22 cellular contexts compared by ENCODE assay signal in the genomic region with DNA sequence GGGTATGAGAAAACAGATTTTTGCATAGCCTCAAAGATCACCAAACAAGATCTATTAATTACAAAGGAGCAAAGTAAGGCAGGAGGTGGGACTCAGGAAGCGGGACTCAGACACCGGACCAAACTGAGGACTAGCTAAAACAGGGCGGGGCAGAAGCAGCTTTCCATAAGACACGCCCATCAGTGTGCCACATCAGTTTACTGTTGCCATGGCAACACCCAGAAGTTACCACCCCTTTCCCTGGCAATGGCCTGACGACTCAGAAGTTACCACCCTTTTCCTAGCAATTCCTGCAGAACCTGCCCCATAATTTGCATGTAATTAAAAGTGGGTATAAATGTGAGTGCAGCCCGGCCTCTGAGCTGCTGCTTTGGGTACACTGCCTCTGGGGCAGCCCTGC.
DNase-seq lines count a peak whose midpoint lies in the region; ATAC-seq and TF ChIP-seq lines count a peak whose summit lies in the region.
"Had no signal": no experiment of that assay in that cellular context is flagged by ENCODE, and none has a peak within 500 bp of the region (broad histone marks: within the 10 kb centered on the region; RNA-seq: fewer than 3 reads in every experiment).

No MANE protein-coding gene starts in this region.

- TF ChIP-seq CTCF in LNCaP clone FGC (IDR thresholded peaks at IDR 0.05; ENCODE audit: control insufficient read depth, extremely low read depth, insufficient read depth) (no peak), right atrium auricular region (IDR thresholded peaks at IDR 0.05) (no peak)

- H3K9me3 Mint-ChIP-seq in activated T-helper 2 cell treated with anti-CD3 and anti-CD28 coated beads, Interferon-gamma antibody, Interleukin-2, Interleukin-4, amounts not matched to agents 10 μg/mL and 5 μg/mL and 100 μg/mL, durations not matched to agents 14 hours and 24 hours and 36 hours, result no peaks in the 10 kb centered on the region
- H3K9me3 Mint-ChIP-seq: activated B cell treated with CpG ODN at 0.5 μM for 24 hours; effector memory CD8-positive, alpha-beta T cell; stimulated activated naive CD8-positive, alpha-beta T cell treated with anti-CD3 and anti-CD28 coated beads, Interleukin-15, amount 100 ng/mL, for 72 hours had no signal

- no peak overlapping the region for H3K4me3 ChIP-seq in LNCaP clone FGC (ENCODE audit: low read depth, low read length)
- H3K4me3 ChIP-seq in right atrium auricular region, result no peak overlapping the region
- H3K4me3 ChIP-seq: adrenal gland, upper lobe of left lung had no signal

- H3K27me3 ChIP-seq in right atrium auricular region, result no peaks in the 10 kb centered on the region
- H3K27me3 ChIP-seq: neutrophil, upper lobe of left lung had no signal

- H3K27me3 Mint-ChIP-seq in activated T-helper 2 cell treated with anti-CD3 and anti-CD28 coated beads, Interferon-gamma antibody, Interleukin-2, Interleukin-4, amounts not matched to agents 10 μg/mL and 5 μg/mL and 100 μg/mL, durations not matched to agents 14 hours and 24 hours and 36 hours (ENCODE audit: low read depth), result no peaks in the 10 kb centered on the region

- intact Hi-C loops in activated T-helper 2 cell treated with anti-CD3 and anti-CD28 coated beads, Interferon-gamma antibody, Interleukin-2, Interleukin-4, amounts not matched to agents 10 μg/mL and 5 μg/mL and 100 μg/mL, durations not matched to agents 14 hours and 24 hours and 36 hours (cut with micrococcal nuclease), result no loop called here

- no peaks in the 10 kb centered on the region for H3K36me3 Mint-ChIP-seq in activated T-helper 2 cell treated with anti-CD3 and anti-CD28 coated beads, Interferon-gamma antibody, Interleukin-2, Interleukin-4, amounts not matched to agents 10 μg/mL and 5 μg/mL and 100 μg/mL, durations not matched to agents 14 hours and 24 hours and 36 hours (ENCODE audit: low read depth)

- H3K4me1 ChIP-seq in right atrium auricular region, result no peaks in the 10 kb centered on the region
- H3K4me1 ChIP-seq: adrenal gland, BE2C, upper lobe of left lung had no signal

- H3K4me3 Mint-ChIP-seq in activated T-helper 2 cell treated with anti-CD3 and anti-CD28 coated beads, Interferon-gamma antibody, Interleukin-2, Interleukin-4, amounts not matched to agents 10 μg/mL and 5 μg/mL and 100 μg/mL, durations not matched to agents 14 hours and 24 hours and 36 hours (ENCODE audit: low read depth), result no peak overlapping the region
- H3K4me3 Mint-ChIP-seq: activated B cell treated with CpG ODN at 0.5 μM for 24 hours; effector memory CD8-positive, alpha-beta T cell; stimulated activated naive CD8-positive, alpha-beta T cell treated with anti-CD3 and anti-CD28 coated beads, Interleukin-15, amount 100 ng/mL, for 72 hours; T-helper 17 cell had no signal

- H3K4me1 Mint-ChIP-seq in activated T-helper 2 cell treated with anti-CD3 and anti-CD28 coated beads, Interferon-gamma antibody, Interleukin-2, Interleukin-4, amounts not matched to agents 10 μg/mL and 5 μg/mL and 100 μg/mL, durations not matched to agents 14 hours and 24 hours and 36 hours (ENCODE audit: low read depth), result no peaks in the 10 kb centered on the region
- H3K4me1 Mint-ChIP-seq: activated B cell treated with CpG ODN at 0.5 μM for 24 hours; stimulated activated naive CD8-positive, alpha-beta T cell treated with anti-CD3 and anti-CD28 coated beads, Interleukin-15, amount 100 ng/mL, for 72 hours; T-helper 17 cell had no signal

- no peak for ATAC-seq in GM21515 (IDR thresholded peaks at IDR 0.05; ENCODE audit: unreplicated experiment)
- ATAC-seq: effector memory CD8-positive, alpha-beta T cell; Right ventricle myocardium inferior; stimulated activated naive CD8-positive, alpha-beta T cell treated with anti-CD3 and anti-CD28 coated beads, Interleukin-15, amount 100 ng/mL, for 72 hours; T-helper 17 cell had no signal

- peak; percentile 22 for DNase-seq in ELF-1 (ENCODE audit: low read depth, low spot score)
- DNase-seq in LNCaP clone FGC (ENCODE audit: low read depth), result peak; percentile 33
- DNase-seq in RPMI7951 (ENCODE audit: low read depth), result peak; percentile 8
- peak; percentile 17 for DNase-seq in fibroblast of gingiva (ENCODE audit: low read depth)
- no peak for DNase-seq in activated naive CD4-positive, alpha-beta T cell treated with Interleukin-2 at 50 U/mL for 16 hours
- DNase-seq in right atrium auricular region (ENCODE audit: low spot score), result no peak
- no peak for DNase-seq in activated T-helper 2 cell treated with anti-CD3 and anti-CD28 coated beads, Interferon-gamma antibody, Interleukin-2, Interleukin-4, amounts not matched to agents 10 μg/mL and 5 μg/mL and 100 μg/mL, durations not matched to agents 14 hours and 24 hours and 36 hours (ENCODE audit: low spot score)
- DNase-seq: activated B cell treated with CpG ODN at 0.5 μM for 24 hours; activated CD8-positive, alpha-beta memory T cell treated with anti-CD3 and anti-CD28 coated beads for 24 hours; adrenal gland; BE2C; central memory CD4-positive, alpha-beta T cell; DMS153; effector memory CD8-positive, alpha-beta T cell; MM.1S; NCI-H2081 treated with DMSO at 0.1 percent for 48 hours; stimulated activated naive CD8-positive, alpha-beta T cell treated with anti-CD3 and anti-CD28 coated beads, Interleukin-15, amount 100 ng/mL, for 72 hours; T-helper 17 cell; upper lobe of left lung had no signal

- H3K27ac ChIP-seq in right atrium auricular region, result no peak overlapping the region
- H3K27ac ChIP-seq: adrenal gland, neutrophil, upper lobe of left lung had no signal

- H3K36me3 ChIP-seq in right atrium auricular region, result no peaks in the 10 kb centered on the region
- H3K36me3 ChIP-seq: adrenal gland, BE2C, neutrophil had no signal

- no peak overlapping the region for H3K27ac Mint-ChIP-seq in activated T-helper 2 cell treated with anti-CD3 and anti-CD28 coated beads, Interferon-gamma antibody, Interleukin-2, Interleukin-4, amounts not matched to agents 10 μg/mL and 5 μg/mL and 100 μg/mL, durations not matched to agents 14 hours and 24 hours and 36 hours
- H3K27ac Mint-ChIP-seq: activated B cell treated with CpG ODN at 0.5 μM for 24 hours; effector memory CD8-positive, alpha-beta T cell; stimulated activated naive CD8-positive, alpha-beta T cell treated with anti-CD3 and anti-CD28 coated beads, Interleukin-15, amount 100 ng/mL, for 72 hours; T-helper 17 cell had no signal

- H3K9me3 ChIP-seq in right atrium auricular region, result peaks cover 0 to 17% of the 10 kb centered on the region in 2 donors
- H3K9me3 ChIP-seq: adrenal gland, BE2C, neutrophil, upper lobe of left lung had no signal

Comparison
In these comparisons a context has a peak if more than half of its experiments do, and no peak if none do; other contexts are left out.
1. DNase-seq: peak in ELF-1 (single experiment), LNCaP clone FGC (single experiment), RPMI7951 (single experiment) and fibroblast of gingiva (single experiment); none in activated naive CD4-positive, alpha-beta T cell treated with Interleukin-2 at 50 U/mL for 16 hours (single experiment), right atrium auricular region (single experiment) and activated T-helper 2 cell treated with anti-CD3 and anti-CD28 coated beads, Interferon-gamma antibody, Interleukin-2, Interleukin-4, amounts not matched to agents 10 μg/mL and 5 μg/mL and 100 μg/mL, durations not matched to agents 14 hours and 24 hours and 36 hours (single experiment).